In genomic region chr20:2873747-2874041, GRCh38 we compare ENCODE assay signal across 8 cellular contexts.
DNase-seq lines count a peak whose midpoint lies in the region; ATAC-seq lines count a peak whose summit lies in the region.

No MANE protein-coding gene starts in this region.

- H3K9me3 Mint-ChIP-seq in T-helper 2 cell treated with Interferon-gamma antibody and Interleukin-4, amounts not matched to agents 5 μg/mL and 100 μg/mL, for 36 hours = no peaks in the 10 kb centered on the region

- H3K36me3 Mint-ChIP-seq in T-helper 2 cell treated with Interferon-gamma antibody and Interleukin-4, amounts not matched to agents 5 μg/mL and 100 μg/mL, for 36 hours (ENCODE audit: low read depth) = peaks cover 21% of the 10 kb centered on the region

- peak; percentile 48 for ATAC-seq in HG03354 (IDR thresholded peaks at IDR 0.05; ENCODE audit: poor library complexity, severe bottlenecking, unreplicated experiment)

- H3K27ac ChIP-seq in cingulate gyrus (ENCODE audit: low read depth, low read length) = peak overlapping the region; percentile 29

- H3K4me3 Mint-ChIP-seq in T-helper 2 cell treated with Interferon-gamma antibody and Interleukin-4, amounts not matched to agents 5 μg/mL and 100 μg/mL, for 36 hours = peak overlapping the region; percentile 79

- DNase-seq in NCI-H748 (lab: John Stamatoyannopoulos, UW; ENCODE audit: unreplicated experiment) = peak; percentile 88
- DNase-seq in NCI-H748 treated with DMSO at 0.1 percent for 48 hours (lab: John Stamatoyannopoulos, UW) = no peak
- DNase-seq in T-helper 2 cell treated with Interferon-gamma antibody and Interleukin-4, amounts not matched to agents 5 μg/mL and 100 μg/mL, for 36 hours (ENCODE audit: low spot score) = peak; percentile 64
- peak; percentile 32 for DNase-seq in medulla oblongata (ENCODE audit: extremely low spot score)
- peak; percentile 51 to 52 for DNase-seq in stimulated activated CD8-positive, alpha-beta memory T cell treated with anti-CD3 and anti-CD28 coated beads, Interleukin-2, amount 100 ng/mL, for 48 hours (ENCODE audit: low read depth in 2 of 2)
- no peak for DNase-seq in AG08395 (ENCODE audit: low spot score)

- H3K4me1 Mint-ChIP-seq in T-helper 2 cell treated with Interferon-gamma antibody and Interleukin-4, amounts not matched to agents 5 μg/mL and 100 μg/mL, for 36 hours (ENCODE audit: low read depth) = peaks cover 48% of the 10 kb centered on the region

- peak overlapping the region; percentile 79 for H3K27ac Mint-ChIP-seq in T-helper 2 cell treated with Interferon-gamma antibody and Interleukin-4, amounts not matched to agents 5 μg/mL and 100 μg/mL, for 36 hours

- no peaks in the 10 kb centered on the region for H3K27me3 Mint-ChIP-seq in T-helper 2 cell treated with Interferon-gamma antibody and Interleukin-4, amounts not matched to agents 5 μg/mL and 100 μg/mL, for 36 hours (ENCODE audit: low read depth)

Comparison
In these comparisons a context has a peak if more than half of its experiments do, and no peak if none do; other contexts are left out.
1. DNase-seq: peak in NCI-H748 (single experiment), T-helper 2 cell treated with Interferon-gamma antibody and Interleukin-4, amounts not matched to agents 5 μg/mL and 100 μg/mL, for 36 hours (single experiment), medulla oblongata (single experiment) and stimulated activated CD8-positive, alpha-beta memory T cell treated with anti-CD3 and anti-CD28 coated beads, Interleukin-2, amount 100 ng/mL, for 48 hours (2 of 2); none in NCI-H748 treated with DMSO at 0.1 percent for 48 hours (single experiment) and AG08395 (single experiment).